ENCODE assay signal across 1 cellular context in the genomic region with DNA sequence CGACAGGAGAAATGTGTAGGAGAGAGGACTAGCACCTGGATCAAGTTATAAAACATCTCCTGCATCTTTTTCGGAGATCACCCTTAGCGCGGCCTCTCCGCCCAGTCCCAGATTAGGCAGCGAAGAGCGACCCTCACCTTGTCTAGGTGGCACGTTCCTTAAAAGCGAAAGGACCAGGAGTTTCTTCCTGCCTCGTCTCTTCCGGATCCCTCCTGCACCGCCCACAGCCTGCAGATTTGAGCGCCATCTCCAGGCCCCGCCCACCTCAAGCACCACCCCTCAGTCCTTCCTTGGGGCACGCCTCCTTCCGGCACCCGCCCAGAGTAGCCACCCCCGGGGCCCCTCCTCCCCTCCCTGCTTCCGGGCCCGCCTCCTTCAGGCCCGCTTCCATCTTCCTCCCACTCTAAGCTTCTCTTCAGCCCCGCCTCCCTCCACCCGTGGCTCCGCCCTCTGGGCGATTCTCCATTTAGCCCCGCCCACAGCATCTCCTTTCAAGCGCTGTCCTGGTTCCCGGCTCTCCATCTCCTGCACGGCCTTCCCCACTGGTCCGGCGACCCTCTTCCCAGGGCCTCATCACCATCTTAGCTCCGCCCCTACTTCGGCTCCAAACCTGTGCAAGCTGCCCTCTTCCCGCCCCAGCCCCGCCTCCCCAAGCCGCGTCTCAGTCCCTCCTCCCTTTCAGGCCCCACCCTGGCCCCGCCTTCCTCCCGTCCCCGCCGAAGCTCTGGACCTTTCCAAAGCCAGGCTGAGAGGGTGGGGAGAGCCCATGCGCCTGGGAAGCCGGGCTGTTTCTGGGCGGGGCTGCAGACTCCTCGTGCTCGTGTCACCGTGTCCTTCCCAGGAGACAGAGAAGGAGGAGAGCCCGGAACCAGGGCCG.
TF ChIP-seq lines count a peak whose summit lies in the region.

No MANE protein-coding gene starts in this region.

TF ChIP-seq in HepG2, 621 proteins besides CTCF, POLR2A, EP300 and RAD21 (continued from another document and continues in another):
- TF ChIP-seq, protein P1, sequence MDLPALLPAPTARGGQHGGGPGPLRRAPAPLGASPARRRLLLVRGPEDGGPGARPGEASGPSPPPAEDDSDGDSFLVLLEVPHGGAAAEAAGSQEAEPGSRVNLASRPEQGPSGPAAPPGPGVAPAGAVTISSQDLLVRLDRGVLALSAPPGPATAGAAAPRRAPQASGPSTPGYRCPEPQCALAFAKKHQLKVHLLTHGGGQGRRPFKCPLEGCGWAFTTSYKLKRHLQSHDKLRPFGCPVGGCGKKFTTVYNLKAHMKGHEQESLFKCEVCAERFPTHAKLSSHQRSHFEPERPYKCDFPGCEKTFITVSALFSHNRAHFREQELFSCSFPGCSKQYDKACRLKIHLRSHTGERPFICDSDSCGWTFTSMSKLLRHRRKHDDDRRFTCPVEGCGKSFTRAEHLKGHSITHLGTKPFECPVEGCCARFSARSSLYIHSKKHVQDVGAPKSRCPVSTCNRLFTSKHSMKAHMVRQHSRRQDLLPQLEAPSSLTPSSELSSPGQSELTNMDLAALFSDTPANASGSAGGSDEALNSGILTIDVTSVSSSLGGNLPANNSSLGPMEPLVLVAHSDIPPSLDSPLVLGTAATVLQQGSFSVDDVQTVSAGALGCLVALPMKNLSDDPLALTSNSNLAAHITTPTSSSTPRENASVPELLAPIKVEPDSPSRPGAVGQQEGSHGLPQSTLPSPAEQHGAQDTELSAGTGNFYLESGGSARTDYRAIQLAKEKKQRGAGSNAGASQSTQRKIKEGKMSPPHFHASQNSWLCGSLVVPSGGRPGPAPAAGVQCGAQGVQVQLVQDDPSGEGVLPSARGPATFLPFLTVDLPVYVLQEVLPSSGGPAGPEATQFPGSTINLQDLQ (CRISPR knock-in tag; IDR thresholded peaks at IDR 0.05) = no peak
- TF ChIP-seq ZNF564 (CRISPR knock-in tag; IDR thresholded peaks at IDR 0.05) (no peak; the same call in 1 of the 2 replicates), ZNF552 (CRISPR knock-in tag; IDR thresholded peaks at IDR 0.05; ENCODE audit: borderline replicate concordance) (0 out of 2 replicates have a peak, but pooled peaks have one; percentile 71), NFKBIZ (CRISPR knock-in tag; IDR thresholded peaks at IDR 0.05) (peak; percentile 66), RFX5 (IDR thresholded peaks at IDR 0.05; ENCODE audit: low read depth, low read length) (no peak), U2AF2 (IDR thresholded peaks at IDR 0.05; ENCODE audit: low read depth, low read length) (no peak), ZNF260 (CRISPR knock-in tag; IDR thresholded peaks at IDR 0.05; ENCODE audit: borderline replicate concordance, low read depth) (no peak), KAT2B (IDR thresholded peaks at IDR 0.05; ENCODE audit: borderline replicate concordance, low read depth, low read length) (no peak), TP53 (CRISPR knock-in tag; conservative IDR thresholded peaks at IDR 0.05) (no peak), RORA (CRISPR knock-in tag; IDR thresholded peaks at IDR 0.05) (no peak), ZNF562 (CRISPR knock-in tag; IDR thresholded peaks at IDR 0.05; ENCODE audit: borderline replicate concordance) (no peak), SP140L (CRISPR knock-in tag; IDR thresholded peaks at IDR 0.05; ENCODE audit: borderline replicate concordance) (peak; percentile 75; the same call in 1 of the 2 replicates), HOXD1 (CRISPR knock-in tag; IDR thresholded peaks at IDR 0.05) (0 out of 2 replicates have a peak, but pooled peaks have one; percentile 36), SMAD3 (CRISPR knock-in tag; IDR thresholded peaks at IDR 0.05) (0 out of 2 replicates have a peak, but pooled peaks have one; percentile 23), STAG1 (CRISPR knock-in tag; IDR thresholded peaks at IDR 0.05) (peak; percentile 15; the same call in 1 of the 2 replicates), PHF8 (CRISPR knock-in tag; IDR thresholded peaks at IDR 0.05) (peak; percentile 85), BRD4 (CRISPR knock-in tag; IDR thresholded peaks at IDR 0.05) (no peak; the same call in none of the 2 replicates), NR3C1 (CRISPR knock-in tag; IDR thresholded peaks at IDR 0.05) (no peak), HDAC1 (CRISPR knock-in tag; IDR thresholded peaks at IDR 0.05) (peak; percentile 72), PITX1 (CRISPR knock-in tag; IDR thresholded peaks at IDR 0.05) (peak; percentile 41), SNAI1 (CRISPR knock-in tag; IDR thresholded peaks at IDR 0.05; ENCODE audit: borderline replicate concordance) (no peak), GZF1 (CRISPR knock-in tag; IDR thresholded peaks at IDR 0.05) (0 out of 2 replicates have a peak, but pooled peaks have one; percentile 45), YEATS2 (CRISPR knock-in tag; IDR thresholded peaks at IDR 0.05; ENCODE audit: borderline replicate concordance) (peak; percentile 65; the same call in 1 of the 2 replicates), ZKSCAN1 (IDR thresholded peaks at IDR 0.05; ENCODE audit: low read length) (no peak), ZNF720 (CRISPR knock-in tag; IDR thresholded peaks at IDR 0.05) (no peak; the same call in 1 of the 2 replicates), ZNF160 (CRISPR knock-in tag; IDR thresholded peaks at IDR 0.05) (no peak), TRIM24 (CRISPR knock-in tag; IDR thresholded peaks at IDR 0.05) (no peak), ZNF616 (CRISPR knock-in tag; IDR thresholded peaks at IDR 0.05; ENCODE audit: low read depth) (no peak; the same call in 1 of the 2 replicates), ZNF768 (CRISPR knock-in tag; IDR thresholded peaks at IDR 0.05) (no peak), AKAP8 (CRISPR knock-in tag; IDR thresholded peaks at IDR 0.05) (no peak; the same call in 1 of the 2 replicates), ZSCAN31 (CRISPR knock-in tag; IDR thresholded peaks at IDR 0.05; ENCODE audit: low read depth) (peak; percentile 2; the same call in 1 of the 2 replicates), PRPF4 (IDR thresholded peaks at IDR 0.05; ENCODE audit: low read depth, low read length, poor library complexity, severe bottlenecking) (no peak), ZNF30 (CRISPR knock-in tag; IDR thresholded peaks at IDR 0.05) (no peak), XBP1 (CRISPR knock-in tag; IDR thresholded peaks at IDR 0.05) (no peak; the same call in 1 of the 2 replicates), ZNF496 (CRISPR knock-in tag; IDR thresholded peaks at IDR 0.05; ENCODE audit: insufficient replicate concordance) (no peak)
- TF ChIP-seq, protein P2, sequence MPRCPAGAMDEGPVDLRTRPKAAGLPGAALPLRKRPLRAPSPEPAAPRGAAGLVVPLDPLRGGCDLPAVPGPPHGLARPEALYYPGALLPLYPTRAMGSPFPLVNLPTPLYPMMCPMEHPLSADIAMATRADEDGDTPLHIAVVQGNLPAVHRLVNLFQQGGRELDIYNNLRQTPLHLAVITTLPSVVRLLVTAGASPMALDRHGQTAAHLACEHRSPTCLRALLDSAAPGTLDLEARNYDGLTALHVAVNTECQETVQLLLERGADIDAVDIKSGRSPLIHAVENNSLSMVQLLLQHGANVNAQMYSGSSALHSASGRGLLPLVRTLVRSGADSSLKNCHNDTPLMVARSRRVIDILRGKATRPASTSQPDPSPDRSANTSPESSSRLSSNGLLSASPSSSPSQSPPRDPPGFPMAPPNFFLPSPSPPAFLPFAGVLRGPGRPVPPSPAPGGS (CRISPR knock-in tag; IDR thresholded peaks at IDR 0.05) = peak; percentile 58; the same call in 1 of the 2 replicates
- TF ChIP-seq, protein P3, sequence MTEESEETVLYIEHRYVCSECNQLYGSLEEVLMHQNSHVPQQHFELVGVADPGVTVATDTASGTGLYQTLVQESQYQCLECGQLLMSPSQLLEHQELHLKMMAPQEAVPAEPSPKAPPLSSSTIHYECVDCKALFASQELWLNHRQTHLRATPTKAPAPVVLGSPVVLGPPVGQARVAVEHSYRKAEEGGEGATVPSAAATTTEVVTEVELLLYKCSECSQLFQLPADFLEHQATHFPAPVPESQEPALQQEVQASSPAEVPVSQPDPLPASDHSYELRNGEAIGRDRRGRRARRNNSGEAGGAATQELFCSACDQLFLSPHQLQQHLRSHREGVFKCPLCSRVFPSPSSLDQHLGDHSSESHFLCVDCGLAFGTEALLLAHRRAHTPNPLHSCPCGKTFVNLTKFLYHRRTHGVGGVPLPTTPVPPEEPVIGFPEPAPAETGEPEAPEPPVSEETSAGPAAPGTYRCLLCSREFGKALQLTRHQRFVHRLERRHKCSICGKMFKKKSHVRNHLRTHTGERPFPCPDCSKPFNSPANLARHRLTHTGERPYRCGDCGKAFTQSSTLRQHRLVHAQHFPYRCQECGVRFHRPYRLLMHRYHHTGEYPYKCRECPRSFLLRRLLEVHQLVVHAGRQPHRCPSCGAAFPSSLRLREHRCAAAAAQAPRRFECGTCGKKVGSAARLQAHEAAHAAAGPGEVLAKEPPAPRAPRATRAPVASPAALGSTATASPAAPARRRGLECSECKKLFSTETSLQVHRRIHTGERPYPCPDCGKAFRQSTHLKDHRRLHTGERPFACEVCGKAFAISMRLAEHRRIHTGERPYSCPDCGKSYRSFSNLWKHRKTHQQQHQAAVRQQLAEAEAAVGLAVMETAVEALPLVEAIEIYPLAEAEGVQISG (CRISPR knock-in tag; IDR thresholded peaks at IDR 0.05) = peak; percentile 80
- TF ChIP-seq, protein P4, sequence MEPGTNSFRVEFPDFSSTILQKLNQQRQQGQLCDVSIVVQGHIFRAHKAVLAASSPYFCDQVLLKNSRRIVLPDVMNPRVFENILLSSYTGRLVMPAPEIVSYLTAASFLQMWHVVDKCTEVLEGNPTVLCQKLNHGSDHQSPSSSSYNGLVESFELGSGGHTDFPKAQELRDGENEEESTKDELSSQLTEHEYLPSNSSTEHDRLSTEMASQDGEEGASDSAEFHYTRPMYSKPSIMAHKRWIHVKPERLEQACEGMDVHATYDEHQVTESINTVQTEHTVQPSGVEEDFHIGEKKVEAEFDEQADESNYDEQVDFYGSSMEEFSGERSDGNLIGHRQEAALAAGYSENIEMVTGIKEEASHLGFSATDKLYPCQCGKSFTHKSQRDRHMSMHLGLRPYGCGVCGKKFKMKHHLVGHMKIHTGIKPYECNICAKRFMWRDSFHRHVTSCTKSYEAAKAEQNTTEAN (CRISPR knock-in tag; conservative IDR thresholded peaks at IDR 0.05) = peak; percentile 35
- TF ChIP-seq, protein P5, sequence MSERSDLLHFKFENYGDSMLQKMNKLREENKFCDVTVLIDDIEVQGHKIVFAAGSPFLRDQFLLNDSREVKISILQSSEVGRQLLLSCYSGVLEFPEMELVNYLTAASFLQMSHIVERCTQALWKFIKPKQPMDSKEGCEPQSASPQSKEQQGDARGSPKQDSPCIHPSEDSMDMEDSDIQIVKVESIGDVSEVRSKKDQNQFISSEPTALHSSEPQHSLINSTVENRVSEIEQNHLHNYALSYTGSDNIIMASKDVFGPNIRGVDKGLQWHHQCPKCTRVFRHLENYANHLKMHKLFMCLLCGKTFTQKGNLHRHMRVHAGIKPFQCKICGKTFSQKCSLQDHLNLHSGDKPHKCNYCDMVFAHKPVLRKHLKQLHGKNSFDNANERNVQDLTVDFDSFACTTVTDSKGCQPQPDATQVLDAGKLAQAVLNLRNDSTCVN (CRISPR knock-in tag; IDR thresholded peaks at IDR 0.05; ENCODE audit: borderline replicate concordance) = peak; percentile 83; the same call in 1 of the 2 replicates
- TF ChIP-seq, protein P6, sequence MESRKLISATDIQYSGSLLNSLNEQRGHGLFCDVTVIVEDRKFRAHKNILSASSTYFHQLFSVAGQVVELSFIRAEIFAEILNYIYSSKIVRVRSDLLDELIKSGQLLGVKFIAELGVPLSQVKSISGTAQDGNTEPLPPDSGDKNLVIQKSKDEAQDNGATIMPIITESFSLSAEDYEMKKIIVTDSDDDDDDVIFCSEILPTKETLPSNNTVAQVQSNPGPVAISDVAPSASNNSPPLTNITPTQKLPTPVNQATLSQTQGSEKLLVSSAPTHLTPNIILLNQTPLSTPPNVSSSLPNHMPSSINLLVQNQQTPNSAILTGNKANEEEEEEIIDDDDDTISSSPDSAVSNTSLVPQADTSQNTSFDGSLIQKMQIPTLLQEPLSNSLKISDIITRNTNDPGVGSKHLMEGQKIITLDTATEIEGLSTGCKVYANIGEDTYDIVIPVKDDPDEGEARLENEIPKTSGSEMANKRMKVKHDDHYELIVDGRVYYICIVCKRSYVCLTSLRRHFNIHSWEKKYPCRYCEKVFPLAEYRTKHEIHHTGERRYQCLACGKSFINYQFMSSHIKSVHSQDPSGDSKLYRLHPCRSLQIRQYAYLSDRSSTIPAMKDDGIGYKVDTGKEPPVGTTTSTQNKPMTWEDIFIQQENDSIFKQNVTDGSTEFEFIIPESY (CRISPR knock-in tag; IDR thresholded peaks at IDR 0.05) = peak; percentile 16; the same call in 1 of the 2 replicates
- TF ChIP-seq, protein P7, sequence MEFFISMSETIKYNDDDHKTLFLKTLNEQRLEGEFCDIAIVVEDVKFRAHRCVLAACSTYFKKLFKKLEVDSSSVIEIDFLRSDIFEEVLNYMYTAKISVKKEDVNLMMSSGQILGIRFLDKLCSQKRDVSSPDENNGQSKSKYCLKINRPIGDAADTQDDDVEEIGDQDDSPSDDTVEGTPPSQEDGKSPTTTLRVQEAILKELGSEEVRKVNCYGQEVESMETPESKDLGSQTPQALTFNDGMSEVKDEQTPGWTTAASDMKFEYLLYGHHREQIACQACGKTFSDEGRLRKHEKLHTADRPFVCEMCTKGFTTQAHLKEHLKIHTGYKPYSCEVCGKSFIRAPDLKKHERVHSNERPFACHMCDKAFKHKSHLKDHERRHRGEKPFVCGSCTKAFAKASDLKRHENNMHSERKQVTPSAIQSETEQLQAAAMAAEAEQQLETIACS (CRISPR knock-in tag; IDR thresholded peaks at IDR 0.05) = no peak
- TF ChIP-seq, protein P8, sequence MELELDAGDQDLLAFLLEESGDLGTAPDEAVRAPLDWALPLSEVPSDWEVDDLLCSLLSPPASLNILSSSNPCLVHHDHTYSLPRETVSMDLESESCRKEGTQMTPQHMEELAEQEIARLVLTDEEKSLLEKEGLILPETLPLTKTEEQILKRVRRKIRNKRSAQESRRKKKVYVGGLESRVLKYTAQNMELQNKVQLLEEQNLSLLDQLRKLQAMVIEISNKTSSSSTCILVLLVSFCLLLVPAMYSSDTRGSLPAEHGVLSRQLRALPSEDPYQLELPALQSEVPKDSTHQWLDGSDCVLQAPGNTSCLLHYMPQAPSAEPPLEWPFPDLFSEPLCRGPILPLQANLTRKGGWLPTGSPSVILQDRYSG (CRISPR knock-in tag; IDR thresholded peaks at IDR 0.05) = no peak
- TF ChIP-seq, protein P9, sequence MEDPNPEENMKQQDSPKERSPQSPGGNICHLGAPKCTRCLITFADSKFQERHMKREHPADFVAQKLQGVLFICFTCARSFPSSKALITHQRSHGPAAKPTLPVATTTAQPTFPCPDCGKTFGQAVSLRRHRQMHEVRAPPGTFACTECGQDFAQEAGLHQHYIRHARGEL (CRISPR knock-in tag; IDR thresholded peaks at IDR 0.05) = no peak
- TF ChIP-seq, protein P10, sequence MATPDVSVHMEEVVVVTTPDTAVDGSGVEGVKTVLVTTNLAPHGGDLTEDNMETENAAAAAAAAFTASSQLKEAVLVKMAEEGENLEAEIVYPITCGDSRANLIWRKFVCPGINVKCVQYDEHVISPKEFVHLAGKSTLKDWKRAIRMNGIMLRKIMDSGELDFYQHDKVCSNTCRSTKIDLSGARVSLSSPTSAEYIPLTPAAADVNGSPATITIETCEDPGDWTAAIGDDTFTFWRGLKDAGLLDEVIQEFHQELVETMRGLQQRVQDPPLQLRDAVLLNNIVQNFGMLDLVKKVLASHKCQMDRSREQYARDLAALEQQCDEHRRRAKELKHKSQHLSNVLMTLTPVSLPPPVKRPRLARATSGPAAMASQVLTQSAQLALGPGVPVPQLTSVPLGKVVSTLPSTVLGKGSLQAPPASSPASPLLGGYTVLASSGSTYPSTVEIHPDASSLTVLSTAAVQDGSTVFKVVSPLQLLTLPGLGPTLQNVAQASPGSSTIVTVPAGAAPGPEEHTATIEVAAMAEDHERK (CRISPR knock-in tag; IDR thresholded peaks at IDR 0.05; ENCODE audit: low read depth) = no peak; the same call in 1 of the 2 replicates
